In the genomic region with DNA sequence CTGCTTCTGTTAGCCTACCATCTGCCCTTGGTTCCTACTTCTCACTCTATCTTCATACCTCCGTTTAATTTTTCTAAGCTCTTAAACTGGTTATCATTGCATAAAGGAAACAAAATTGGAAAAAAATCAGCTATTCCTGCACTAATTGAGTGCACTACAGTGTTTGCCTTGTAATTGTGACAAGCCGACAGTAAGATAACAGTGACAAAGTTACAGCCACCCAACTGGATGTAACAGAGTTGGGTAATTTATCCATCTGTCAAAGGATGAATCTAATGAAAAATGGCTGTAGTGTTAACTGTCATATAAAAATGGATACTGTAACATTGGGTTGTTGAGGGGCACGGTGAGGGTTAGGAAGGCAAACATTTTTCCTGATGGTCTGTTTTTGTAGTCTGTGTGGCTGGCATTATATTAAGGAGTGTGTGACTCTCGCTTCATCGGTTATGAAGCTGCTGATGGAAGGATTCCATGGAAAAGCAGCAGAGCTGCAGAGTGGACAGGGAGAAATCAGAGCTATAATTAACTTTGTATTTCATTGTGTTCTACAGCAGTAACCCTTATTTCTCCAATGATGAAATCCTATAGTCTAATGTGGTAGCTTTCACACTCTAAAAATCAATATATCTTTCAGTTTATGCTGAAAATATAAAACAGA, we compare ENCODE assay signal across 28 cellular contexts. TPM values are rescaled to one million over a fixed set of nuclear protein-coding genes. Genes with fewer than 3 reads are reported as not detected.
"Had no signal": no experiment of that assay in that cellular context is flagged by ENCODE, and none has a peak within 500 bp of the region (broad histone marks: within the 10 kb centered on the region; RNA-seq: fewer than 3 reads in every experiment).

No MANE protein-coding gene starts in this region.

- H3K4me3 ChIP-seq: adrenal gland, colonic mucosa, gastrocnemius medialis, mucosa of descending colon, neural progenitor cell, psoas muscle, smooth muscle cell, stomach, upper lobe of right lung had no signal

- H3K36me3 ChIP-seq: adrenal gland, colonic mucosa, gastrocnemius medialis, neural progenitor cell, upper lobe of right lung had no signal

- H3K4me1 ChIP-seq: adrenal gland, colonic mucosa, neural progenitor cell, psoas muscle, upper lobe of right lung had no signal

- ATAC-seq: activated naive CD4-positive, alpha-beta T cell treated with anti-CD3 and anti-CD28 coated beads, Interleukin-2, amount 50 U/mL, for 72 hours; gastrocnemius medialis; mucosa of descending colon; sciatic nerve; T-cell; upper lobe of right lung had no signal

- DNase-seq: activated B cell treated with CpG ODN at 0.5 μM for 24 hours; activated CD4-positive, alpha-beta memory T cell treated with anti-CD3 and anti-CD28 coated beads for 36 hours; activated CD4-positive, alpha-beta T cell treated with anti-CD3 and anti-CD28 coated beads for 4 hours; activated gamma-delta T cell treated with Interleukin-2 at 50 U/mL for 16 hours; activated T-cell treated with anti-CD3 and anti-CD28 coated beads for 4 hours; adrenal gland; colonic mucosa; erythroblast; gastrocnemius medialis; head of caudate nucleus; kidney glomerular epithelial cell; mesenchymal stem cell; mucosa of descending colon; naive B cell; psoas muscle; stimulated activated CD4-positive, alpha-beta T cell treated with anti-CD3 and anti-CD28 coated beads, Interleukin-4, amount 100 ng/mL, for 1 hour; stomach; T-cell; upper lobe of right lung had no signal

- H3K27me3 ChIP-seq: colonic mucosa, gastrocnemius medialis, neural progenitor cell, stomach, upper lobe of right lung had no signal

- H3K27ac ChIP-seq: colonic mucosa, gastrocnemius medialis, neural progenitor cell, psoas muscle, stomach, upper lobe of right lung had no signal

- H3K9me3 ChIP-seq: adrenal gland, colonic mucosa, gastrocnemius medialis, mucosa of descending colon, psoas muscle, stomach, upper lobe of right lung had no signal

- FAIRE-seq: endometrium had no signal

RNA-seq across cellular contexts. Expression of gene PBOV1, which starts 12.7 kb away (rescaled TPM):
- total RNA-seq: activated B cell treated with CpG ODN at 0.5 μM for 24 hours; activated CD4-positive, alpha-beta memory T cell treated with anti-CD3 and anti-CD28 coated beads for 36 hours; activated naive CD4-positive, alpha-beta T cell treated with anti-CD3 and anti-CD28 coated beads, Interleukin-2, amount 50 U/mL, for 72 hours; activated T-helper 1 cell treated with anti-CD3 and anti-CD28 coated beads, Interleukin-12 subunit alpha, Interleukin-12 subunit beta, Interleukin-2, Interleukin-4 antibody, amounts not matched to agents 30 ng/mL and 10 ng/mL and 1 ng/mL, durations not matched to agents 14 hours and 24 hours and 36 hours; adrenal gland; colonic mucosa; gastrocnemius medialis; lower leg skin; mucosa of descending colon; osteocyte; psoas muscle; sciatic nerve; smooth muscle cell; stomach; T-cell; upper lobe of right lung had no signal
- polyA plus RNA-seq: adrenal gland, psoas muscle, smooth muscle cell, stomach, thymus had no signal
